18 cellular contexts compared by ENCODE assay signal in the genomic region with DNA sequence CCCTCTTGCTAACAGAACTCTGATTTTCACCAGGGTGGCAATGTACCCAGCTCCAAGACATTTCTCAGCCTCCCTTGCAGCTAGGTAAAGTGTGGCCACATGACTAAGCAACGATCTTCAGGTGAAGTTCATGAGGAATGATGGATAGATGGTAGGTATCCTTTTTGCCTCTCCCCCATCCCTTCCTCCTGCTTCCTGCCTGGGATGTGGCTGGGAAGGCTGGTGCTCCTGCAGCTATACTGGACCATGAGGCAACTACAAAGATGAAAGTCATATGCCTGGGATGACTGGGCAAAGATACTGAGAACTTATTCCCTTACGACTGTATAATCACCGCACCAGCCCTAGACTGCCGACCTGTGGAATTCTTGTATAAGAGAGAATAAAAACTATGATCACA. TPM values are rescaled to one million over a fixed set of nuclear protein-coding genes. Genes with fewer than 3 reads are reported as not detected.
"Had no signal": no experiment of that assay in that cellular context is flagged by ENCODE, and none has a peak within 500 bp of the region (broad histone marks: within the 10 kb centered on the region; RNA-seq: fewer than 3 reads in every experiment).

No MANE protein-coding gene starts in this region.

- ATAC-seq: activated CD4-positive, CD25-positive, alpha-beta regulatory T cell treated with anti-CD3 and anti-CD28 coated beads, Interleukin-2, amount 50 U/mL, for 24 hours; right lobe of liver; stimulated activated naive B cell treated with anti-CD40 and anti-IgM and Interleukin-4, amounts not matched to agents 10 μg/mL and 1 μg/mL and 100 μg/mL, for 72 hours had no signal

- H3K9me3 ChIP-seq: colonic mucosa, gastrocnemius medialis, left ventricle myocardium inferior, right lobe of liver, tibial artery, vagina had no signal

- DNase-seq: activated naive CD8-positive, alpha-beta T cell treated with anti-CD3 and anti-CD28 coated beads, Interleukin-2, amount 10 ng/mL, durations not matched to agents 7 days and 5 days; amygdala; colonic mucosa; erythroblast; left ventricle myocardium inferior; naive B cell; stimulated activated CD4-positive, alpha-beta T cell treated with anti-CD3 and anti-CD28 coated beads, Interleukin-4, amount 100 ng/mL, for 4 hours; stimulated activated naive B cell treated with anti-CD40 and anti-IgM and Interleukin-4, amounts not matched to agents 10 μg/mL and 1 μg/mL and 100 μg/mL, for 72 hours had no signal

- H3K27me3 ChIP-seq: colonic mucosa, gastrocnemius medialis, right lobe of liver, tibial artery, vagina had no signal

- H3K4me3 ChIP-seq: colonic mucosa, gastrocnemius medialis, left ventricle myocardium inferior, right lobe of liver, tibial artery, vagina had no signal

- H3K9me3 Mint-ChIP-seq: activated naive CD8-positive, alpha-beta T cell treated with anti-CD3 and anti-CD28 coated beads, Interleukin-2, amount 10 ng/mL, durations not matched to agents 7 days and 5 days; activated T-helper 1 cell treated with anti-CD3 and anti-CD28 coated beads, Interleukin-12 subunit alpha, Interleukin-12 subunit beta, Interleukin-2, Interleukin-4 antibody, amounts not matched to agents 30 ng/mL and 10 ng/mL and 1 ng/mL, durations not matched to agents 14 hours and 24 hours and 36 hours; stimulated activated naive B cell treated with anti-CD40 and anti-IgM and Interleukin-4, amounts not matched to agents 10 μg/mL and 1 μg/mL and 100 μg/mL, for 72 hours; T-helper 1 cell treated with Interleukin-12 subunit alpha and Interleukin-12 subunit beta and Interleukin-4 antibody, amounts not matched to agents 30 μg/mL and 1 μg/mL, for 36 hours had no signal

- H3K4me1 ChIP-seq: colonic mucosa, gastrocnemius medialis, left ventricle myocardium inferior, right lobe of liver, tibial artery, vagina had no signal

- H3K27me3 Mint-ChIP-seq: activated naive CD8-positive, alpha-beta T cell treated with anti-CD3 and anti-CD28 coated beads, Interleukin-2, amount 10 ng/mL, durations not matched to agents 7 days and 5 days; naive B cell; stimulated activated naive B cell treated with anti-CD40 and anti-IgM and Interleukin-4, amounts not matched to agents 10 μg/mL and 1 μg/mL and 100 μg/mL, for 72 hours had no signal

- H3K4me3 Mint-ChIP-seq: activated naive CD8-positive, alpha-beta T cell treated with anti-CD3 and anti-CD28 coated beads, Interleukin-2, amount 10 ng/mL, durations not matched to agents 7 days and 5 days; activated T-helper 1 cell treated with anti-CD3 and anti-CD28 coated beads, Interleukin-12 subunit alpha, Interleukin-12 subunit beta, Interleukin-2, Interleukin-4 antibody, amounts not matched to agents 30 ng/mL and 10 ng/mL and 1 ng/mL, durations not matched to agents 14 hours and 24 hours and 36 hours; naive B cell; stimulated activated naive B cell treated with anti-CD40 and anti-IgM and Interleukin-4, amounts not matched to agents 10 μg/mL and 1 μg/mL and 100 μg/mL, for 72 hours; T-helper 1 cell treated with Interleukin-12 subunit alpha and Interleukin-12 subunit beta and Interleukin-4 antibody, amounts not matched to agents 30 μg/mL and 1 μg/mL, for 36 hours had no signal

- H3K27ac ChIP-seq: colonic mucosa, gastrocnemius medialis, left ventricle myocardium inferior, right lobe of liver, tibial artery, vagina had no signal

- H3K27ac Mint-ChIP-seq: activated naive CD8-positive, alpha-beta T cell treated with anti-CD3 and anti-CD28 coated beads, Interleukin-2, amount 10 ng/mL, durations not matched to agents 7 days and 5 days; activated T-helper 1 cell treated with anti-CD3 and anti-CD28 coated beads, Interleukin-12 subunit alpha, Interleukin-12 subunit beta, Interleukin-2, Interleukin-4 antibody, amounts not matched to agents 30 ng/mL and 10 ng/mL and 1 ng/mL, durations not matched to agents 14 hours and 24 hours and 36 hours; naive B cell; stimulated activated naive B cell treated with anti-CD40 and anti-IgM and Interleukin-4, amounts not matched to agents 10 μg/mL and 1 μg/mL and 100 μg/mL, for 72 hours; T-helper 1 cell treated with Interleukin-12 subunit alpha and Interleukin-12 subunit beta and Interleukin-4 antibody, amounts not matched to agents 30 μg/mL and 1 μg/mL, for 36 hours had no signal

- H3K4me1 Mint-ChIP-seq: activated naive CD8-positive, alpha-beta T cell treated with anti-CD3 and anti-CD28 coated beads, Interleukin-2, amount 10 ng/mL, durations not matched to agents 7 days and 5 days had no signal

- FAIRE-seq: kidney had no signal

RNA-seq across cellular contexts. Expression of a gene that starts 50.1 kb away (rescaled TPM):
- total RNA-seq: activated CD8-positive, alpha-beta memory T cell treated with anti-CD3 and anti-CD28 coated beads for 36 hours; osteocyte had no signal
